1 cellular context compared by ENCODE assay signal in the genomic region with DNA sequence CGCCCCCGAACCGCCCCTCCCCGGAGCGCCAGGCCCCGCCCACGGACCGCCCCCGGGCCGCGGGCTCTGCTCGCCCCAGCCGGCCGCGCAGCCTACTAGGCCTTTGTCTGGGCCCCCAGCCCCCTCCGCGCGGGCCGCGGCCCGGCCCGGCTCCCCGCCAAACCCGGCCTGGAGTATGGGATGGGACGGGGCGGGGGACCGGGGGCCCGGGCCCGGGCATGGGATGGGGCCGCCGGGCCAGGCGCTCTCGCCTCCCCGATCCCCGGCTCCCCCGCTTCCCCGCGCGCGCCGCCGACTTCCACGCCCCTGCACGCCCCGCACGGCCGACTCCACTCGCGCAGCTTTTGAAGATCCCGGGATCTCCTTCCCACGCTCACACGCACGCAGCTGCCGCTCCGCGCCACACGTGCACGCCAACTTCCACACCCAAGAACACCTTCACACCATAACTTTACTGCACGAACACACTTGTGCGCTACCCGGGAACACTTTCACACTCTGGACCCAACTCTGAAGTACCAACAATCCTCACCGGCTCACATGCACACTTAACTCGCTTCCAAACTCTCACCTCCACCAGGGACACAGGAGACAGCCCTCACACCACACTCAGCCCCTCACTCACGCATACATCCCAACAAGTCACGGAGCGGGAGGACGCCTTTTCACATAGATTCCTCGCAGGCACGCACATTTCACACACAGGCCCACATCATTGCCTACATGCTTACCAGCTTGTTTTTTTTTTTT.
A peak's percentile ranks its signal among the peaks of the same experiment; 100 is the strongest.
TF ChIP-seq lines count a peak whose summit lies in the region.

No MANE protein-coding gene starts in this region.

TF ChIP-seq in HepG2, 621 proteins besides CTCF, POLR2A, EP300 and RAD21 (continued from another document):
- TF ChIP-seq, protein P1, sequence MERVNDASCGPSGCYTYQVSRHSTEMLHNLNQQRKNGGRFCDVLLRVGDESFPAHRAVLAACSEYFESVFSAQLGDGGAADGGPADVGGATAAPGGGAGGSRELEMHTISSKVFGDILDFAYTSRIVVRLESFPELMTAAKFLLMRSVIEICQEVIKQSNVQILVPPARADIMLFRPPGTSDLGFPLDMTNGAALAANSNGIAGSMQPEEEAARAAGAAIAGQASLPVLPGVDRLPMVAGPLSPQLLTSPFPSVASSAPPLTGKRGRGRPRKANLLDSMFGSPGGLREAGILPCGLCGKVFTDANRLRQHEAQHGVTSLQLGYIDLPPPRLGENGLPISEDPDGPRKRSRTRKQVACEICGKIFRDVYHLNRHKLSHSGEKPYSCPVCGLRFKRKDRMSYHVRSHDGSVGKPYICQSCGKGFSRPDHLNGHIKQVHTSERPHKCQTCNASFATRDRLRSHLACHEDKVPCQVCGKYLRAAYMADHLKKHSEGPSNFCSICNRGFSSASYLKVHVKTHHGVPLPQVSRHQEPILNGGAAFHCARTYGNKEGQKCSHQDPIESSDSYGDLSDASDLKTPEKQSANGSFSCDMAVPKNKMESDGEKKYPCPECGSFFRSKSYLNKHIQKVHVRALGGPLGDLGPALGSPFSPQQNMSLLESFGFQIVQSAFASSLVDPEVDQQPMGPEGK (CRISPR knock-in tag; IDR thresholded peaks at IDR 0.05): peak; percentile 91
- TF ChIP-seq, protein P2, sequence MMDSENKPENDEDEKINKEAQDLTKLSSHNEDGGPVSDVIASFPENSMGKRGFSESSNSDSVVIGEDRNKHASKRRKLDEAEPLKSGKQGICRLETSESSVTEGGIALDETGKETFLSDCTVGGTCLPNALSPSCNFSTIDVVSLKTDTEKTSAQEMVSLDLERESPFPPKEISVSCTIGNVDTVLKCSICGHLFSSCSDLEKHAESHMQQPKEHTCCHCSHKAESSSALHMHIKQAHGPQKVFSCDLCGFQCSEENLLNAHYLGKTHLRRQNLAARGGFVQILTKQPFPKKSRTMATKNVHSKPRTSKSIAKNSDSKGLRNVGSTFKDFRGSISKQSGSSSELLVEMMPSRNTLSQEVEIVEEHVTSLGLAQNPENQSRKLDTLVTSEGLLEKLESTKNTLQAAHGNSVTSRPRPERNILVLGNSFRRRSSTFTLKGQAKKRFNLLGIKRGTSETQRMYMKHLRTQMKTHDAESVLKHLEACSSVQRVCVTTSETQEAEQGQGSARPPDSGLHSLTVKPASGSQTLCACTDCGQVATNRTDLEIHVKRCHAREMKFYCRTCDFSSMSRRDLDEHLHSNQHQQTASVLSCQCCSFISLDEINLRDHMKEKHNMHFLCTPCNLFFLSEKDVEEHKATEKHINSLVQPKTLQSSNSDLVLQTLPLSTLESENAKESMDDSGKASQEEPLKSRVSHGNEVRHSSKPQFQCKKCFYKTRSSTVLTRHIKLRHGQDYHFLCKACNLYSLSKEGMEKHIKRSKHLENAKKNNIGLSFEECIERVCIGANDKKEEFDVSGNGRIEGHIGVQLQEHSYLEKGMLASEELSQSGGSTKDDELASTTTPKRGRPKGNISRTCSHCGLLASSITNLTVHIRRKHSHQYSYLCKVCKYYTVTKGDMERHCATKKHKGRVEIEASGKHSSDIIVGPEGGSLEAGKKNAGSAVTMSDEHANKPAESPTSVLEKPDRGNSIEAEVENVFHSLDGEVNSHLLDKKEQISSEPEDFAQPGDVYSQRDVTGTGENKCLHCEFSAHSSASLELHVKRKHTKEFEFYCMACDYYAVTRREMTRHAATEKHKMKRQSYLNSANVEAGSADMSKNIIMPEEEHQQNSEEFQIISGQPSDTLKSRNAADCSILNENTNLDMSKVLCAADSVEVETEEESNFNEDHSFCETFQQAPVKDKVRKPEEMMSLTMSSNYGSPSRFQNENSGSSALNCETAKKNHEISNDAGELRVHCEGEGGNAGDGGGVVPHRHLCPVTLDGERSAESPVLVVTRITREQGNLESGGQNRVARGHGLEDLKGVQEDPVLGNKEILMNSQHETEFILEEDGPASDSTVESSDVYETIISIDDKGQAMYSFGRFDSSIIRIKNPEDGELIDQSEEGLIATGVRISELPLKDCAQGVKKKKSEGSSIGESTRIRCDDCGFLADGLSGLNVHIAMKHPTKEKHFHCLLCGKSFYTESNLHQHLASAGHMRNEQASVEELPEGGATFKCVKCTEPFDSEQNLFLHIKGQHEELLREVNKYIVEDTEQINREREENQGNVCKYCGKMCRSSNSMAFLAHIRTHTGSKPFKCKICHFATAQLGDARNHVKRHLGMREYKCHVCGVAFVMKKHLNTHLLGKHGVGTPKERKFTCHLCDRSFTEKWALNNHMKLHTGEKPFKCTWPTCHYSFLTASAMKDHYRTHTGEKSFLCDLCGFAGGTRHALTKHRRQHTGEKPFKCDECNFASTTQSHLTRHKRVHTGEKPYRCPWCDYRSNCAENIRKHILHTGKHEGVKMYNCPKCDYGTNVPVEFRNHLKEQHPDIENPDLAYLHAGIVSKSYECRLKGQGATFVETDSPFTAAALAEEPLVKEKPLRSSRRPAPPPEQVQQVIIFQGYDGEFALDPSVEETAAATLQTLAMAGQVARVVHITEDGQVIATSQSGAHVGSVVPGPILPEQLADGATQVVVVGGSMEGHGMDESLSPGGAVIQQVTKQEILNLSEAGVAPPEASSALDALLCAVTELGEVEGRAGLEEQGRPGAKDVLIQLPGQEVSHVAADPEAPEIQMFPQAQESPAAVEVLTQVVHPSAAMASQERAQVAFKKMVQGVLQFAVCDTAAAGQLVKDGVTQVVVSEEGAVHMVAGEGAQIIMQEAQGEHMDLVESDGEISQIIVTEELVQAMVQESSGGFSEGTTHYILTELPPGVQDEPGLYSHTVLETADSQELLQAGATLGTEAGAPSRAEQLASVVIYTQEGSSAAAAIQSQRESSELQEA (CRISPR knock-in tag; IDR thresholded peaks at IDR 0.05; ENCODE audit: not compliant biosample characterization): no peak
- TF ChIP-seq MAZ (IDR thresholded peaks at IDR 0.05; ENCODE audit: borderline replicate concordance, low read depth, low read length): peak; percentile 77
- peak; percentile 51; the same call in 1 of the 2 replicates for TF ChIP-seq MAZ (CRISPR knock-in tag; IDR thresholded peaks at IDR 0.05; ENCODE audit: low read depth)
- TF ChIP-seq HMGA1 (CRISPR knock-in tag; conservative IDR thresholded peaks at IDR 0.05): no peak
- no peak for TF ChIP-seq ZNF281 (CRISPR knock-in tag; IDR thresholded peaks at IDR 0.05; ENCODE audit: borderline replicate concordance)
- TF ChIP-seq TBL1XR1 (IDR thresholded peaks at IDR 0.05; ENCODE audit: borderline replicate concordance, low read length, partially characterized antibody): no peak
- no peak for TF ChIP-seq KLF13 (CRISPR knock-in tag; IDR thresholded peaks at IDR 0.05)
- no peak for TF ChIP-seq ZNF740 (CRISPR knock-in tag; IDR thresholded peaks at IDR 0.05)
- no peak for TF ChIP-seq MLLT10 (CRISPR knock-in tag; IDR thresholded peaks at IDR 0.05)
- TF ChIP-seq IKZF1 (IDR thresholded peaks at IDR 0.05): no peak
- no peak for TF ChIP-seq SMARCC2 (IDR thresholded peaks at IDR 0.05)
- no peak for TF ChIP-seq THYN1 (CRISPR knock-in tag; IDR thresholded peaks at IDR 0.05; ENCODE audit: borderline replicate concordance, low read depth)
- TF ChIP-seq, protein P3, sequence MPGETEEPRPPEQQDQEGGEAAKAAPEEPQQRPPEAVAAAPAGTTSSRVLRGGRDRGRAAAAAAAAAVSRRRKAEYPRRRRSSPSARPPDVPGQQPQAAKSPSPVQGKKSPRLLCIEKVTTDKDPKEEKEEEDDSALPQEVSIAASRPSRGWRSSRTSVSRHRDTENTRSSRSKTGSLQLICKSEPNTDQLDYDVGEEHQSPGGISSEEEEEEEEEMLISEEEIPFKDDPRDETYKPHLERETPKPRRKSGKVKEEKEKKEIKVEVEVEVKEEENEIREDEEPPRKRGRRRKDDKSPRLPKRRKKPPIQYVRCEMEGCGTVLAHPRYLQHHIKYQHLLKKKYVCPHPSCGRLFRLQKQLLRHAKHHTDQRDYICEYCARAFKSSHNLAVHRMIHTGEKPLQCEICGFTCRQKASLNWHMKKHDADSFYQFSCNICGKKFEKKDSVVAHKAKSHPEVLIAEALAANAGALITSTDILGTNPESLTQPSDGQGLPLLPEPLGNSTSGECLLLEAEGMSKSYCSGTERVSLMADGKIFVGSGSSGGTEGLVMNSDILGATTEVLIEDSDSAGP (CRISPR knock-in tag; IDR thresholded peaks at IDR 0.05; ENCODE audit: borderline replicate concordance): no peak
- TF ChIP-seq ZNF383 (CRISPR knock-in tag; IDR thresholded peaks at IDR 0.05; ENCODE audit: borderline replicate concordance): no peak
- no peak for TF ChIP-seq ZBTB21 (CRISPR knock-in tag; IDR thresholded peaks at IDR 0.05)
- TF ChIP-seq DNMT3B (CRISPR knock-in tag; conservative IDR thresholded peaks at IDR 0.05): no peak
- TF ChIP-seq, protein P4, sequence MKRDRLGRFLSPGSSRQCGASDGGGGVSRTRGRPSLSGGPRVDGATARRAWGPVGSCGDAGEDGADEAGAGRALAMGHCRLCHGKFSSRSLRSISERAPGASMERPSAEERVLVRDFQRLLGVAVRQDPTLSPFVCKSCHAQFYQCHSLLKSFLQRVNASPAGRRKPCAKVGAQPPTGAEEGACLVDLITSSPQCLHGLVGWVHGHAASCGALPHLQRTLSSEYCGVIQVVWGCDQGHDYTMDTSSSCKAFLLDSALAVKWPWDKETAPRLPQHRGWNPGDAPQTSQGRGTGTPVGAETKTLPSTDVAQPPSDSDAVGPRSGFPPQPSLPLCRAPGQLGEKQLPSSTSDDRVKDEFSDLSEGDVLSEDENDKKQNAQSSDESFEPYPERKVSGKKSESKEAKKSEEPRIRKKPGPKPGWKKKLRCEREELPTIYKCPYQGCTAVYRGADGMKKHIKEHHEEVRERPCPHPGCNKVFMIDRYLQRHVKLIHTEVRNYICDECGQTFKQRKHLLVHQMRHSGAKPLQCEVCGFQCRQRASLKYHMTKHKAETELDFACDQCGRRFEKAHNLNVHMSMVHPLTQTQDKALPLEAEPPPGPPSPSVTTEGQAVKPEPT (CRISPR knock-in tag; IDR thresholded peaks at IDR 0.05; ENCODE audit: low read depth): no peak
- TF ChIP-seq CREBL2 (CRISPR knock-in tag; IDR thresholded peaks at IDR 0.05; ENCODE audit: borderline replicate concordance): no peak
- TF ChIP-seq, protein P5, sequence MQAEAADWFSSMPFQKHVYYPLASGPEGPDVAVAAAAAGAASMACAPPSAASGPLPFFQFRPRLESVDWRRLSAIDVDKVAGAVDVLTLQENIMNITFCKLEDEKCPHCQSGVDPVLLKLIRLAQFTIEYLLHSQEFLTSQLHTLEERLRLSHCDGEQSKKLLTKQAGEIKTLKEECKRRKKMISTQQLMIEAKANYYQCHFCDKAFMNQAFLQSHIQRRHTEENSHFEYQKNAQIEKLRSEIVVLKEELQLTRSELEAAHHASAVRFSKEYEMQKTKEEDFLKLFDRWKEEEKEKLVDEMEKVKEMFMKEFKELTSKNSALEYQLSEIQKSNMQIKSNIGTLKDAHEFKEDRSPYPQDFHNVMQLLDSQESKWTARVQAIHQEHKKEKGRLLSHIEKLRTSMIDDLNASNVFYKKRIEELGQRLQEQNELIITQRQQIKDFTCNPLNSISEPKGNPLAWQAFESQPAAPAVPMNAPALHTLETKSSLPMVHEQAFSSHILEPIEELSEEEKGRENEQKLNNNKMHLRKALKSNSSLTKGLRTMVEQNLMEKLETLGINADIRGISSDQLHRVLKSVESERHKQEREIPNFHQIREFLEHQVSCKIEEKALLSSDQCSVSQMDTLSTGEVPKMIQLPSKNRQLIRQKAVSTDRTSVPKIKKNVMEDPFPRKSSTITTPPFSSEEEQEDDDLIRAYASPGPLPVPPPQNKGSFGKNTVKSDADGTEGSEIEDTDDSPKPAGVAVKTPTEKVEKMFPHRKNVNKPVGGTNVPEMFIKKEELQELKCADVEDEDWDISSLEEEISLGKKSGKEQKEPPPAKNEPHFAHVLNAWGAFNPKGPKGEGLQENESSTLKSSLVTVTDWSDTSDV (CRISPR knock-in tag; IDR thresholded peaks at IDR 0.05): no peak
- TF ChIP-seq NFE2L1 (CRISPR knock-in tag; IDR thresholded peaks at IDR 0.05; ENCODE audit: borderline replicate concordance): no peak
- TF ChIP-seq RARG (CRISPR knock-in tag; IDR thresholded peaks at IDR 0.05; ENCODE audit: low read depth): no peak
- no peak for TF ChIP-seq KLF11 (CRISPR knock-in tag; IDR thresholded peaks at IDR 0.05)
- no peak for TF ChIP-seq FLYWCH1 (CRISPR knock-in tag; IDR thresholded peaks at IDR 0.05)
- TF ChIP-seq NR2F6 (IDR thresholded peaks at IDR 0.05): no peak
- no peak for TF ChIP-seq NR2F6 (CRISPR knock-in tag; IDR thresholded peaks at IDR 0.05)
- no peak for TF ChIP-seq ZSCAN30 (CRISPR knock-in tag; IDR thresholded peaks at IDR 0.05)
- no peak for TF ChIP-seq GLI4 (CRISPR knock-in tag; IDR thresholded peaks at IDR 0.05; ENCODE audit: borderline replicate concordance)
- no peak for TF ChIP-seq HNRNPK (IDR thresholded peaks at IDR 0.05; ENCODE audit: low read depth, low read length, poor library complexity, severe bottlenecking)
- TF ChIP-seq ARHGAP35 (CRISPR knock-in tag; IDR thresholded peaks at IDR 0.05; ENCODE audit: borderline replicate concordance): no peak
- no peak for TF ChIP-seq ZNF549 (CRISPR knock-in tag; IDR thresholded peaks at IDR 0.05)
- no peak for TF ChIP-seq NCOA5 (CRISPR knock-in tag; IDR thresholded peaks at IDR 0.05)
- no peak for TF ChIP-seq SKI (IDR thresholded peaks at IDR 0.05; ENCODE audit: partially characterized antibody)
- TF ChIP-seq ZNF30 (CRISPR knock-in tag; IDR thresholded peaks at IDR 0.05): no peak
- no peak for TF ChIP-seq PCBP1 (IDR thresholded peaks at IDR 0.05; ENCODE audit: borderline replicate concordance, low read depth, low read length)
- TF ChIP-seq ZNF616 (CRISPR knock-in tag; IDR thresholded peaks at IDR 0.05; ENCODE audit: low read depth): no peak
- TF ChIP-seq ZFY (CRISPR knock-in tag; IDR thresholded peaks at IDR 0.05): peak; percentile 71
- TF ChIP-seq TP53 (CRISPR knock-in tag; conservative IDR thresholded peaks at IDR 0.05): no peak
